In the genomic region with DNA sequence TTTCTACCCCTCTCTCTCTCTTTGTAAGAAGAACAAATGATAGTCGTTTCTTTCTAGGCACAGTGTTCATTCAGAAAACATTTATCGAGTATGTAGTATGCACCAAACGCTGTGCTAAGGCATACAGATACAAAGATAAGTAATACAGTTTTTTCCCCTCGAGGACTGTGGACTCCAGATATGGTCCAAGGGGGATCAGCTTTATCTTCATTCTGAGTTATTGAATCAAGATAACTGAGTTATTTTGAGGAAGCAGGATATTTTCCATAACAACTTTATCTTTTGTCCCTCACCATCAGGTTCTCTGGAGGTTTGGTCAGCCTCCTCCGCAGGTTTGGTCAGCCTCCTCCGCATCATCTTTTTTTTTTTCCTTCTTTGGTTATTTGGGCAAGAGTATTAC, we compare ENCODE assay signal across 27 cellular contexts. TPM values are rescaled to one million over a fixed set of nuclear protein-coding genes. Genes with fewer than 3 reads are reported as not detected.
"Had no signal": no experiment of that assay in that cellular context is flagged by ENCODE, and none has a peak within 500 bp of the region (broad histone marks: within the 10 kb centered on the region; RNA-seq: fewer than 3 reads in every experiment).

No MANE protein-coding gene starts in this region.

- H3K27ac Mint-ChIP-seq: naive thymus-derived CD4-positive, alpha-beta T cell; nephron; neural progenitor cell; stimulated activated effector memory CD8-positive, alpha-beta T cell treated with anti-CD3 and anti-CD28 coated beads, Interleukin-12 subunit alpha, Interleukin-12 subunit beta, amount 100 ng/mL, for 72 hours; type B pancreatic cell had no signal

- H3K9me3 ChIP-seq: gastrocnemius medialis, prostate gland, right atrium auricular region, testis, tibial artery had no signal

- H3K27ac ChIP-seq: dorsolateral prefrontal cortex, gastrocnemius medialis, neural progenitor cell, prostate gland, right atrium auricular region, testis, tibial artery had no signal

- H3K4me3 ChIP-seq: dorsolateral prefrontal cortex, gastrocnemius medialis, neural progenitor cell, prostate gland, right atrium auricular region, testis, tibial artery had no signal

- FAIRE-seq: colon, kidney had no signal

- H3K4me1 Mint-ChIP-seq: naive thymus-derived CD4-positive, alpha-beta T cell; nephron; neural progenitor cell; stimulated activated effector memory CD8-positive, alpha-beta T cell treated with anti-CD3 and anti-CD28 coated beads, Interleukin-12 subunit alpha, Interleukin-12 subunit beta, amount 100 ng/mL, for 72 hours had no signal

- H3K36me3 ChIP-seq: gastrocnemius medialis, neural progenitor cell, prostate gland, right atrium auricular region, tibial artery had no signal

- H3K9ac ChIP-seq: neural progenitor cell had no signal

- H3K27me3 ChIP-seq: gastrocnemius medialis, neural progenitor cell, right atrium auricular region, testis, tibial artery had no signal

- H2AFZ ChIP-seq: neural progenitor cell had no signal

- H3K9me3 Mint-ChIP-seq: naive thymus-derived CD4-positive, alpha-beta T cell; nephron; neural progenitor cell; stimulated activated effector memory CD8-positive, alpha-beta T cell treated with anti-CD3 and anti-CD28 coated beads, Interleukin-12 subunit alpha, Interleukin-12 subunit beta, amount 100 ng/mL, for 72 hours; type B pancreatic cell had no signal

- H3K4me1 ChIP-seq: gastrocnemius medialis, neural progenitor cell, prostate gland, right atrium auricular region, testis, tibial artery had no signal

- H3K4me2 ChIP-seq: neural progenitor cell had no signal

- DNase-seq: dorsolateral prefrontal cortex; effector CD4-positive, alpha-beta T cell; foreskin fibroblast; gastrocnemius medialis; head of caudate nucleus; kidney; mesenchymal stem cell; midbrain; naive thymus-derived CD4-positive, alpha-beta T cell; stimulated activated CD4-positive, alpha-beta T cell treated with anti-CD3 and anti-CD28 coated beads, Interleukin-2, amount 100 ng/mL, for 24 hours; stimulated activated CD4-positive, alpha-beta T cell treated with anti-CD3 and anti-CD28 coated beads, Interleukin-4, amount 100 ng/mL, for 24 hours; stimulated activated naive CD4-positive, alpha-beta T cell treated with Interleukin-2 at 50 U/mL for 16 hours; substantia nigra; testis; tibial artery had no signal

- H3K36me3 Mint-ChIP-seq: naive thymus-derived CD4-positive, alpha-beta T cell; neural progenitor cell; stimulated activated effector memory CD8-positive, alpha-beta T cell treated with anti-CD3 and anti-CD28 coated beads, Interleukin-12 subunit alpha, Interleukin-12 subunit beta, amount 100 ng/mL, for 72 hours; type B pancreatic cell had no signal

- ATAC-seq: esophagus mucosa; gastrocnemius medialis; left lobe of liver; naive thymus-derived CD4-positive, alpha-beta T cell; sciatic nerve; stimulated activated effector memory CD8-positive, alpha-beta T cell treated with anti-CD3 and anti-CD28 coated beads, Interleukin-12 subunit alpha, Interleukin-12 subunit beta, amount 100 ng/mL, for 72 hours had no signal

- H3K4me3 Mint-ChIP-seq: naive thymus-derived CD4-positive, alpha-beta T cell; nephron; neural progenitor cell; stimulated activated effector memory CD8-positive, alpha-beta T cell treated with anti-CD3 and anti-CD28 coated beads, Interleukin-12 subunit alpha, Interleukin-12 subunit beta, amount 100 ng/mL, for 72 hours; type B pancreatic cell had no signal

RNA-seq across cellular contexts. Expression of gene EREG, which starts 15.0 kb away (rescaled TPM):
- total RNA-seq: lung microvascular endothelial cell had no signal
- polyA plus RNA-seq: liver; naive thymus-derived CD4-positive, alpha-beta T cell had no signal
